8 cellular contexts compared by ENCODE assay signal in genomic region chr17:29617125-29617480, GRCh38. TPM values are rescaled to one million over a fixed set of nuclear protein-coding genes. Genes with fewer than 3 reads are reported as not detected.
DNase-seq lines count a peak whose midpoint lies in the region; ATAC-seq, FAIRE-seq and TF ChIP-seq lines count a peak whose summit lies in the region.

No MANE protein-coding gene starts in this region.

- CTCF ChIA-PET in HCT116 (lab: Charles Lee) (interaction anchor here (0.6 to 4.6 kb wide), 31 partner anchors 9 to 500 kb away, joined by 3 to 61 read pairs (median 7); partner anchors contain the start of genes ABHD15, ANKRD13B, SSH2 and TP53I13), HepG2 (lab: Yijun Ruan, JAX; ENCODE audit: low intra/inter-chr PET ratio, low total read pairs) (interaction anchor here (0.6 to 2.6 kb wide), 3 partner anchors 22 to 162 kb away, joined by 3 to 10 read pairs (median 3); no protein-coding TSS in a partner anchor)

- peak; percentile 39; the same call in 1 of the 2 replicates for TF ChIP-seq RAD21 in HCT116 (IDR thresholded peaks at IDR 0.05; ENCODE audit: low read depth)
- 0 out of 2 replicates have a peak, but pooled peaks have one; percentile 7 for TF ChIP-seq RAD21 in HepG2 (CRISPR knock-in tag; IDR thresholded peaks at IDR 0.05)

- peak; percentile 52 for FAIRE-seq in HepG2 (lab: Jason Lieb, UNC)

- no peaks in the 10 kb centered on the region for H3K36me3 ChIP-seq in HCT116 (ENCODE audit: control insufficient read depth in 1 of 2, insufficient read depth in 2 of 2, low read length in 2 of 2)
- no peaks in the 10 kb centered on the region for H3K36me3 ChIP-seq in colonic mucosa
- no peaks in the 10 kb centered on the region for H3K36me3 ChIP-seq in HepG2 (replicated peaks in 1 of 2; ENCODE audit: control insufficient read depth in 1 of 2, insufficient read depth in 2 of 2, low read length in 2 of 2)

- BruUV-seq in HCT116 (replicated peaks; lab: Mats Ljungman, UMichigan) = no TSS peak
- BruUV-seq in HepG2 (replicated peaks; lab: Mats Ljungman, UMichigan) = no TSS peak

- H3K79me2 ChIP-seq in HCT116 (ENCODE audit: insufficient read depth, low read length) (no peaks in the 10 kb centered on the region), HepG2 (ENCODE audit: insufficient read depth, low read length) (no peaks in the 10 kb centered on the region)

- peak overlapping the region; percentile 64; the same call in 1 of the 2 replicates for H3K27ac ChIP-seq in HCT116 (ENCODE audit: low read depth, low read length)
- H3K27ac ChIP-seq in colonic mucosa = no peak overlapping the region
- no peak overlapping the region for H3K27ac ChIP-seq in HepG2 (ENCODE audit: extremely low read length, insufficient read depth, low read length)

- intact Hi-C loops in HCT116 (cut with micrococcal nuclease) (loop anchor here (1.0 kb wide), 1 partner anchor 476 kb away; no protein-coding TSS in a partner anchor), colonic mucosa (cut with DNase I) (loop anchor here (5.0 kb wide), 1 partner anchor 35 kb away; no protein-coding TSS in a partner anchor), HepG2 (cut with micrococcal nuclease; ENCODE audit: unreplicated experiment) (no loop called here)

- H3K9me3 ChIP-seq in HCT116 (ENCODE audit: control insufficient read depth in 1 of 2, insufficient read depth in 1 of 2, low read depth in 1 of 2, low read length in 2 of 2) (no peaks in the 10 kb centered on the region), colonic mucosa (no peaks in the 10 kb centered on the region), HepG2 (ENCODE audit: low read length) (no peaks in the 10 kb centered on the region)

- H2AFZ ChIP-seq in HCT116 (ENCODE audit: low read depth, low read length, poor library complexity, severe bottlenecking) (no peak overlapping the region), HepG2 (ENCODE audit: low read length) (no peak overlapping the region)

- peak; percentile 84 for DNase-seq in DMS153 (lab: John Stamatoyannopoulos, UW)
- DNase-seq in HCT116 (ENCODE audit: low read depth, low spot score) = peak; percentile 67
- DNase-seq in NCI-H2029 (lab: John Stamatoyannopoulos, UW) = peak; percentile 74
- peak; percentile 98 for DNase-seq in activated CD4-positive, alpha-beta T cell treated with anti-CD3 and anti-CD28 coated beads for 48 hours
- DNase-seq in colonic mucosa = peak; percentile 92
- peak; percentile 80 for DNase-seq in HepG2 (ENCODE audit: low spot score)
- DNase-seq in stimulated activated CD4-positive, alpha-beta T cell treated with anti-CD3 and anti-CD28 coated beads, Interleukin-4, amount 100 ng/mL, for 4 hours = peak; percentile 89 to 91

- 2% methylated on average over 8 of the region's 16 CpGs for WGBS in HepG2 (ENCODE audit: low lambda C conversion rate)

- in situ Hi-C loops in HepG2 (cut with HindIII; ENCODE audit: extremely low pct_ligation_motif_present, low pct_unique_long_range_greater_than_20kb) = loop anchor here (5.0 kb wide), 1 partner anchor 35 kb away; no protein-coding TSS in a partner anchor

- H3K9ac ChIP-seq in HCT116 (ENCODE audit: low read length) (peak overlapping the region; percentile 66), colonic mucosa (ENCODE audit: low read depth in 2 of 2, low read length in 2 of 2) (peak overlapping the region; percentile 27 to 62), HepG2 (ENCODE audit: insufficient read depth, low read depth, low read length) (0 out of 2 replicates have a peak overlapping the region, but pooled peaks have one; percentile 41)

- TF ChIP-seq EP300 in HepG2 (IDR thresholded peaks at IDR 0.05; ENCODE audit: low read depth in 2 of 2, low read length in 2 of 2) = no peak
- TF ChIP-seq EP300 in HepG2 (CRISPR knock-in tag; IDR thresholded peaks at IDR 0.05; ENCODE audit: borderline replicate concordance) = no peak

- RAD21 ChIA-PET in HCT116 (lab: Charles Lee; ENCODE audit: low non-redundant PET in 1 of 2, low total read pairs in 2 of 2, uncharacterized antibody in 2 of 2, unreplicated experiment in 2 of 2) = interaction anchor here (0.5 to 0.8 kb wide), 3 partner anchors 23 to 970 kb away, joined by 3 to 5 read pairs (median 3); no protein-coding TSS in a partner anchor

- no peaks in the 10 kb centered on the region for H3K9me2 ChIP-seq in HCT116 (ENCODE audit: insufficient read depth)

- TF ChIP-seq CTCF in HCT116 (IDR thresholded peaks at IDR 0.05 in 2 of 3, conservative IDR thresholded peaks at IDR 0.05 in 1 of 3; ENCODE audit: borderline replicate concordance in 1 of 3, insufficient read depth in 1 of 3, low read depth in 2 of 3, low read length in 2 of 3) = peak; percentile 62 to 91 (median 84)
- TF ChIP-seq CTCF in colonic mucosa (IDR thresholded peaks at IDR 0.05) = peak; percentile 49
- TF ChIP-seq CTCF in HepG2 (CRISPR knock-in tag; IDR thresholded peaks at IDR 0.05) = peak; percentile 92

- no peaks in the 10 kb centered on the region for H4K20me1 ChIP-seq in HCT116 (ENCODE audit: insufficient read depth)
- H4K20me1 ChIP-seq in HepG2 (ENCODE audit: insufficient read depth, low read length) = no peaks in the 10 kb centered on the region

- peak; percentile 30 for TF ChIP-seq POLR2A in HCT116 (IDR thresholded peaks at IDR 0.05; ENCODE audit: borderline replicate concordance, extremely low read depth, insufficient read depth, insufficient read length)
- TF ChIP-seq POLR2A in HepG2 (IDR thresholded peaks at IDR 0.05; ENCODE audit: insufficient read depth in 1 of 2, low read depth in 2 of 2, low read length in 2 of 2) = no peak

- ATAC-seq in HCT116 = peak; percentile 81
- ATAC-seq in HepG2 = peak; percentile 64
- ATAC-seq in GM21717 (IDR thresholded peaks at IDR 0.05; ENCODE audit: unreplicated experiment) = no peak

- H3K27me3 ChIP-seq in HCT116 (ENCODE audit: insufficient read depth, low read length) (no peaks in the 10 kb centered on the region), colonic mucosa (peaks cover 4% of the 10 kb centered on the region), HepG2 (ENCODE audit: control insufficient read depth in 1 of 2, insufficient read depth in 2 of 2, low read length in 2 of 2) (peaks cover 4 to 79% of the 10 kb centered on the region in 2 experiments)

- H3K4me3 ChIP-seq in HCT116 (replicated peaks in 1 of 2; ENCODE audit: low read depth in 1 of 2, low read length in 2 of 2) (peak overlapping the region; percentile 36 to 50), colonic mucosa (peak overlapping the region; percentile 33), HepG2 (replicated peaks in 1 of 3; ENCODE audit: insufficient read depth in 1 of 3, low read depth in 2 of 3, low read length in 3 of 3) (peak overlapping the region; percentile 36 to 75 (median 42); a peak in 5 of 6 replicates)

- POLR2A ChIA-PET in HCT116 (lab: Charles Lee) (interaction anchor here (0.6 to 1.3 kb wide), 2 partner anchors 239 to 477 kb away, joined by 3 read pairs; no protein-coding TSS in a partner anchor), HepG2 (lab: Yijun Ruan, JAX) (interaction anchor here (0.6 to 1.5 kb wide), 8 partner anchors 21 to 323 kb away, joined by 3 to 5 read pairs (median 3); partner anchors contain the start of genes NUFIP2 and TAOK1)

- H3K4me2 ChIP-seq in HCT116 (ENCODE audit: low read length) (peak overlapping the region; percentile 97), HepG2 (ENCODE audit: low read depth, low read length) (peak overlapping the region; percentile 97)

- H3K4me1 ChIP-seq in HCT116 (ENCODE audit: control insufficient read depth in 1 of 2, insufficient read depth in 2 of 2, low read length in 2 of 2) (peaks cover 48 to 64% of the 10 kb centered on the region in 2 experiments), colonic mucosa (peaks cover 22% of the 10 kb centered on the region), HepG2 (ENCODE audit: insufficient read depth, low read length) (peaks cover 75% of the 10 kb centered on the region)

RNA-seq across cellular contexts. Expression of gene CORO6, which starts 5.6 kb away (rescaled TPM):
- total RNA-seq in HCT116 (2021; ENCODE audit: unreplicated experiment) (8.7 TPM), colonic mucosa (1 to 10 TPM in 1 of 2 donors, under 1 TPM in 1; 0.62 to 2.5 TPM), HepG2 (2016; rRNA removed; fragmentation: Illumina TruSeq; extraction: Trizol) (0.42 TPM in 1 of 2 replicates, not detected in the other)
- 9.3 and 11.9 TPM in 2 replicates for polyA plus RNA-seq in HCT116 (2012)
- total RNA-seq in HepG2 (2016; cell fraction: cytosol; rRNA removed; fragmentation: Illumina TruSeq; extraction: Trizol; ENCODE audit: low read depth) = 0.10 TPM in 1 of 2 replicates, not detected in the other
- total RNA-seq in HepG2 (2016; cell fraction: insoluble cytoplasmic fraction; rRNA removed; fragmentation: Illumina TruSeq; extraction: Trizol) = 0.15 and 0.39 TPM in 2 replicates
- total RNA-seq in HepG2 (2016; cell fraction: membrane; rRNA removed; fragmentation: Illumina TruSeq; extraction: Trizol) = 0.14 TPM in 1 of 2 replicates, not detected in the other
- 0.38 and 0.71 TPM in 2 replicates for total RNA-seq in HepG2 (2016; cell fraction: nucleus; rRNA removed; fragmentation: Illumina TruSeq; extraction: Trizol)
- polyA plus RNA-seq in HepG2 (2011; rRNA removed) = 0.82 and 1.2 TPM in 2 replicates
- polyA plus RNA-seq in HepG2 (2011; cell fraction: cytosol; rRNA removed) = 0.20 and 0.22 TPM in 2 replicates
- polyA plus RNA-seq in HepG2 (2011; cell fraction: nucleus; rRNA removed) = 10.2 and 12.8 TPM in 2 replicates
- polyA plus RNA-seq in HepG2 (2012) = 0.16 and 0.25 TPM in 2 replicates
- 0.12 TPM in 1 of 2 replicates, not detected in the other for polyA plus RNA-seq in HepG2 (2016; cell fraction: cytosol; fragmentation: Illumina TruSeq; extraction: Trizol; ENCODE audit: low read depth)
- polyA plus RNA-seq in HepG2 (2016; cell fraction: insoluble cytoplasmic fraction; fragmentation: Illumina TruSeq; extraction: Trizol; ENCODE audit: low read depth) = 0.20 TPM in 1 of 2 replicates, not detected in the other
- polyA plus RNA-seq in HepG2 (2016; cell fraction: membrane; fragmentation: Illumina TruSeq; extraction: Trizol; ENCODE audit: low read depth) = not detected in 2 replicates
- polyA plus RNA-seq in HepG2 (2016; cell fraction: nucleus; fragmentation: Illumina TruSeq; extraction: Trizol; ENCODE audit: insufficient read depth, low read depth) = 0.96 and 2.4 TPM in 2 replicates
- 4.6 TPM in 1 of 2 replicates, not detected in the other for polyA minus RNA-seq in HepG2 (2011; rRNA and poly(A)+ RNA removed; ENCODE audit: low replicate concordance)
- polyA minus RNA-seq in HepG2 (2011; cell fraction: cytosol; rRNA and poly(A)+ RNA removed) = not detected in 2 replicates
- polyA minus RNA-seq in HepG2 (2011; cell fraction: nucleus; rRNA and poly(A)+ RNA removed) = 0.50 and 0.52 TPM in 2 replicates

RNA-seq across cellular contexts. Expression of gene ANKRD13B, which starts 24.2 kb away (rescaled TPM):
- total RNA-seq in HCT116 (2021; ENCODE audit: unreplicated experiment) (27.4 TPM), colonic mucosa (10 to 100 TPM in 1 of 2 donors, 1 to 10 TPM in 1; 3.1 to 10.2 TPM), HepG2 (2016; rRNA removed; fragmentation: Illumina TruSeq; extraction: Trizol) (1.6 and 1.7 TPM in 2 replicates)
- 11.6 and 11.9 TPM in 2 replicates for polyA plus RNA-seq in HCT116 (2012)
- total RNA-seq in HepG2 (2016; cell fraction: cytosol; rRNA removed; fragmentation: Illumina TruSeq; extraction: Trizol; ENCODE audit: low read depth) = 0.71 and 0.79 TPM in 2 replicates
- total RNA-seq in HepG2 (2016; cell fraction: insoluble cytoplasmic fraction; rRNA removed; fragmentation: Illumina TruSeq; extraction: Trizol) = 0.76 and 1.6 TPM in 2 replicates
- 1.5 and 1.9 TPM in 2 replicates for total RNA-seq in HepG2 (2016; cell fraction: membrane; rRNA removed; fragmentation: Illumina TruSeq; extraction: Trizol)
- 2.0 and 2.4 TPM in 2 replicates for total RNA-seq in HepG2 (2016; cell fraction: nucleus; rRNA removed; fragmentation: Illumina TruSeq; extraction: Trizol)
- polyA plus RNA-seq in HepG2 (2011; rRNA removed) = 1.8 and 2.2 TPM in 2 replicates
- polyA plus RNA-seq in HepG2 (2011; cell fraction: cytosol; rRNA removed) = 0.83 and 1.4 TPM in 2 replicates
- 9.9 and 14.7 TPM in 2 replicates for polyA plus RNA-seq in HepG2 (2011; cell fraction: nucleus; rRNA removed)
- 1.2 and 2.1 TPM in 2 replicates for polyA plus RNA-seq in HepG2 (2012)
- 0.67 and 0.84 TPM in 2 replicates for polyA plus RNA-seq in HepG2 (2016; cell fraction: cytosol; fragmentation: Illumina TruSeq; extraction: Trizol; ENCODE audit: low read depth)
- 1.7 and 2.2 TPM in 2 replicates for polyA plus RNA-seq in HepG2 (2016; cell fraction: insoluble cytoplasmic fraction; fragmentation: Illumina TruSeq; extraction: Trizol; ENCODE audit: low read depth)
- polyA plus RNA-seq in HepG2 (2016; cell fraction: membrane; fragmentation: Illumina TruSeq; extraction: Trizol; ENCODE audit: low read depth) = 1.7 and 1.9 TPM in 2 replicates
- polyA plus RNA-seq in HepG2 (2016; cell fraction: nucleus; fragmentation: Illumina TruSeq; extraction: Trizol; ENCODE audit: insufficient read depth, low read depth) = 6.1 and 8.4 TPM in 2 replicates
- polyA minus RNA-seq in HepG2 (2011; rRNA and poly(A)+ RNA removed; ENCODE audit: low replicate concordance) = 3.0 and 21.2 TPM in 2 replicates
- polyA minus RNA-seq in HepG2 (2011; cell fraction: cytosol; rRNA and poly(A)+ RNA removed) = 1.5 and 1.8 TPM in 2 replicates
- polyA minus RNA-seq in HepG2 (2011; cell fraction: nucleus; rRNA and poly(A)+ RNA removed) = 0.75 and 1.8 TPM in 2 replicates

RNA-seq across cellular contexts. Expression of gene GIT1, which starts 27.7 kb away (rescaled TPM):
- total RNA-seq in HCT116 (2021; ENCODE audit: unreplicated experiment) (76.5 TPM), colonic mucosa (10 to 100 TPM; 32.8 to 54.9 TPM), HepG2 (2016; rRNA removed; fragmentation: Illumina TruSeq; extraction: Trizol) (12.9 and 14.2 TPM in 2 replicates)
- 55.6 and 64.3 TPM in 2 replicates for polyA plus RNA-seq in HCT116 (2012)
- 6.7 and 9.1 TPM in 2 replicates for total RNA-seq in HepG2 (2016; cell fraction: cytosol; rRNA removed; fragmentation: Illumina TruSeq; extraction: Trizol; ENCODE audit: low read depth)
- total RNA-seq in HepG2 (2016; cell fraction: insoluble cytoplasmic fraction; rRNA removed; fragmentation: Illumina TruSeq; extraction: Trizol) = 11.3 and 13.5 TPM in 2 replicates
- total RNA-seq in HepG2 (2016; cell fraction: membrane; rRNA removed; fragmentation: Illumina TruSeq; extraction: Trizol) = 23.5 and 27.1 TPM in 2 replicates
- 11.7 and 17.3 TPM in 2 replicates for total RNA-seq in HepG2 (2016; cell fraction: nucleus; rRNA removed; fragmentation: Illumina TruSeq; extraction: Trizol)
- 30.8 and 31.5 TPM in 2 replicates for polyA plus RNA-seq in HepG2 (2011; rRNA removed)
- polyA plus RNA-seq in HepG2 (2011; cell fraction: cytosol; rRNA removed) = 17.1 and 24.2 TPM in 2 replicates
- polyA plus RNA-seq in HepG2 (2011; cell fraction: nucleus; rRNA removed) = 56.8 and 69.2 TPM in 2 replicates
- 15.9 and 22.4 TPM in 2 replicates for polyA plus RNA-seq in HepG2 (2012)
- polyA plus RNA-seq in HepG2 (2016; cell fraction: cytosol; fragmentation: Illumina TruSeq; extraction: Trizol; ENCODE audit: low read depth) = 12.0 and 13.0 TPM in 2 replicates
- 17.0 and 22.9 TPM in 2 replicates for polyA plus RNA-seq in HepG2 (2016; cell fraction: insoluble cytoplasmic fraction; fragmentation: Illumina TruSeq; extraction: Trizol; ENCODE audit: low read depth)
- polyA plus RNA-seq in HepG2 (2016; cell fraction: membrane; fragmentation: Illumina TruSeq; extraction: Trizol; ENCODE audit: low read depth) = 26.3 and 34.9 TPM in 2 replicates
- 31.9 and 33.9 TPM in 2 replicates for polyA plus RNA-seq in HepG2 (2016; cell fraction: nucleus; fragmentation: Illumina TruSeq; extraction: Trizol; ENCODE audit: insufficient read depth, low read depth)
- 51.4 and 110 TPM in 2 replicates for polyA minus RNA-seq in HepG2 (2011; rRNA and poly(A)+ RNA removed; ENCODE audit: low replicate concordance)
- 17.5 and 20.2 TPM in 2 replicates for polyA minus RNA-seq in HepG2 (2011; cell fraction: cytosol; rRNA and poly(A)+ RNA removed)
- polyA minus RNA-seq in HepG2 (2011; cell fraction: nucleus; rRNA and poly(A)+ RNA removed) = 22.8 and 25.5 TPM in 2 replicates

RNA-seq across cellular contexts. Expression of gene TP53I13, which starts 48.6 kb away (rescaled TPM):
- total RNA-seq in HCT116 (2021; ENCODE audit: unreplicated experiment) (33.3 TPM), colonic mucosa (10 to 100 TPM; 41.2 to 91.2 TPM), HepG2 (2016; rRNA removed; fragmentation: Illumina TruSeq; extraction: Trizol) (9.9 and 25.7 TPM in 2 replicates)
- polyA plus RNA-seq in HCT116 (2012) = 41.7 and 44.9 TPM in 2 replicates
- 17.6 and 23.7 TPM in 2 replicates for total RNA-seq in HepG2 (2016; cell fraction: cytosol; rRNA removed; fragmentation: Illumina TruSeq; extraction: Trizol; ENCODE audit: low read depth)
- total RNA-seq in HepG2 (2016; cell fraction: insoluble cytoplasmic fraction; rRNA removed; fragmentation: Illumina TruSeq; extraction: Trizol) = 9.5 and 27.0 TPM in 2 replicates
- total RNA-seq in HepG2 (2016; cell fraction: membrane; rRNA removed; fragmentation: Illumina TruSeq; extraction: Trizol) = 15.6 and 16.0 TPM in 2 replicates
- total RNA-seq in HepG2 (2016; cell fraction: nucleus; rRNA removed; fragmentation: Illumina TruSeq; extraction: Trizol) = 23.1 and 26.1 TPM in 2 replicates
- polyA plus RNA-seq in HepG2 (2011; rRNA removed) = 16.9 and 29.2 TPM in 2 replicates
- polyA plus RNA-seq in HepG2 (2011; cell fraction: cytosol; rRNA removed) = 15.5 and 31.8 TPM in 2 replicates
- 136 and 174 TPM in 2 replicates for polyA plus RNA-seq in HepG2 (2011; cell fraction: nucleus; rRNA removed)
- 12.7 and 18.1 TPM in 2 replicates for polyA plus RNA-seq in HepG2 (2012)
- polyA plus RNA-seq in HepG2 (2016; cell fraction: cytosol; fragmentation: Illumina TruSeq; extraction: Trizol; ENCODE audit: low read depth) = 9.2 and 10.2 TPM in 2 replicates
- 8.5 and 9.5 TPM in 2 replicates for polyA plus RNA-seq in HepG2 (2016; cell fraction: insoluble cytoplasmic fraction; fragmentation: Illumina TruSeq; extraction: Trizol; ENCODE audit: low read depth)
- 10.4 and 10.9 TPM in 2 replicates for polyA plus RNA-seq in HepG2 (2016; cell fraction: membrane; fragmentation: Illumina TruSeq; extraction: Trizol; ENCODE audit: low read depth)
- polyA plus RNA-seq in HepG2 (2016; cell fraction: nucleus; fragmentation: Illumina TruSeq; extraction: Trizol; ENCODE audit: insufficient read depth, low read depth) = 51.8 and 59.8 TPM in 2 replicates
- 25.1 and 43.5 TPM in 2 replicates for polyA minus RNA-seq in HepG2 (2011; rRNA and poly(A)+ RNA removed; ENCODE audit: low replicate concordance)
- polyA minus RNA-seq in HepG2 (2011; cell fraction: cytosol; rRNA and poly(A)+ RNA removed) = 18.8 and 20.0 TPM in 2 replicates
- 16.1 and 22.5 TPM in 2 replicates for polyA minus RNA-seq in HepG2 (2011; cell fraction: nucleus; rRNA and poly(A)+ RNA removed)

RNA-seq across cellular contexts. Expression of gene ABHD15, which starts 50.3 kb away (rescaled TPM):
- total RNA-seq in HCT116 (2021; ENCODE audit: unreplicated experiment) (8.2 TPM), colonic mucosa (10 to 100 TPM; 17.2 to 20.7 TPM), HepG2 (2016; rRNA removed; fragmentation: Illumina TruSeq; extraction: Trizol) (4.8 and 7.7 TPM in 2 replicates)
- polyA plus RNA-seq in HCT116 (2012) = 4.9 and 5.1 TPM in 2 replicates
- total RNA-seq in HepG2 (2016; cell fraction: cytosol; rRNA removed; fragmentation: Illumina TruSeq; extraction: Trizol; ENCODE audit: low read depth) = 0.44 and 0.91 TPM in 2 replicates
- 5.0 and 7.3 TPM in 2 replicates for total RNA-seq in HepG2 (2016; cell fraction: insoluble cytoplasmic fraction; rRNA removed; fragmentation: Illumina TruSeq; extraction: Trizol)
- total RNA-seq in HepG2 (2016; cell fraction: membrane; rRNA removed; fragmentation: Illumina TruSeq; extraction: Trizol) = 3.2 and 3.6 TPM in 2 replicates
- 6.6 and 6.7 TPM in 2 replicates for total RNA-seq in HepG2 (2016; cell fraction: nucleus; rRNA removed; fragmentation: Illumina TruSeq; extraction: Trizol)
- 2.4 and 2.9 TPM in 2 replicates for polyA plus RNA-seq in HepG2 (2011; rRNA removed)
- 2.6 and 2.7 TPM in 2 replicates for polyA plus RNA-seq in HepG2 (2011; cell fraction: cytosol; rRNA removed)
- 2.3 and 2.7 TPM in 2 replicates for polyA plus RNA-seq in HepG2 (2011; cell fraction: nucleus; rRNA removed)
- 2.3 and 2.8 TPM in 2 replicates for polyA plus RNA-seq in HepG2 (2012)
- 0.60 and 0.61 TPM in 2 replicates for polyA plus RNA-seq in HepG2 (2016; cell fraction: cytosol; fragmentation: Illumina TruSeq; extraction: Trizol; ENCODE audit: low read depth)
- 4.7 and 5.2 TPM in 2 replicates for polyA plus RNA-seq in HepG2 (2016; cell fraction: insoluble cytoplasmic fraction; fragmentation: Illumina TruSeq; extraction: Trizol; ENCODE audit: low read depth)
- 1.9 and 2.1 TPM in 2 replicates for polyA plus RNA-seq in HepG2 (2016; cell fraction: membrane; fragmentation: Illumina TruSeq; extraction: Trizol; ENCODE audit: low read depth)
- 8.6 and 9.0 TPM in 2 replicates for polyA plus RNA-seq in HepG2 (2016; cell fraction: nucleus; fragmentation: Illumina TruSeq; extraction: Trizol; ENCODE audit: insufficient read depth, low read depth)
- 9.2 and 15.6 TPM in 2 replicates for polyA minus RNA-seq in HepG2 (2011; rRNA and poly(A)+ RNA removed; ENCODE audit: low replicate concordance)
- 2.6 and 3.4 TPM in 2 replicates for polyA minus RNA-seq in HepG2 (2011; cell fraction: cytosol; rRNA and poly(A)+ RNA removed)
- 3.6 and 5.5 TPM in 2 replicates for polyA minus RNA-seq in HepG2 (2011; cell fraction: nucleus; rRNA and poly(A)+ RNA removed)
